Comparison of ENCODE assay signal across 24 cellular contexts in the genomic region with DNA sequence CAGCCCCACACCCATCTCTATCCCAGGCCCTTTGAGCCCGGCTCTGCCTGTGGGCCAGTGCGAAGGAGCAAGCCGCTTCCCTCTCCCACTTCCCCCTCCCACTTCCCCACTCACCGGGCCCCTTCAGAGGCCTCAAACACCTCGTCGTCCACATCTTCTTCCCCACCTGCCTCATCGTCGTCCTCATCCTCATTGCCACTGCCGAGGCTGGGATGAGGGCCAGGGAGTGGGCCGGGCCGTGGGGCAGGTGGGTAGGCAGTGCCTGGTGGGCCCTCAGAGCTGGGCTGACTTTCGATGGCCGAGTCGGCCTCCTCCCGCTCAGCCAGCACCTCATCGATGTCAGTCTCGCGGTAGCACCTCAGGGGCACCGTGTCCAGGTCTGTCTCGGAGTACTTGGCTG. TPM values are rescaled to one million over a fixed set of nuclear protein-coding genes. Genes with fewer than 3 reads are reported as not detected.
A peak's percentile ranks its signal among the peaks of the same experiment; 100 is the strongest.
DNase-seq lines count a peak whose midpoint lies in the region; ATAC-seq and TF ChIP-seq lines count a peak whose summit lies in the region.
"Had no signal": no experiment of that assay in that cellular context is flagged by ENCODE, and none has a peak within 500 bp of the region (broad histone marks: within the 10 kb centered on the region; RNA-seq: fewer than 3 reads in every experiment).

No MANE protein-coding gene starts in this region.

- DNase-seq in left cardiac atrium (peak; percentile 11), heart left ventricle (no peak), type B pancreatic cell (ENCODE audit: extremely low spot score, unreplicated experiment) (peak; percentile 68), T-cell (no peak)
- no peak for DNase-seq in activated CD4-positive, alpha-beta T cell treated with anti-CD3 and anti-CD28 coated beads, Interleukin-2, amount 50 U/mL, for 48 hours
- DNase-seq: AML-193, COR-L47, GOT3, HCEC 1CT, Kasumi-1, NCI-H2029, NCI-H446, NCI-H524 treated with DMSO at 0.1 percent for 48 hours, NCI-H774, PC-3 had no signal

- H3K27me3 Mint-ChIP-seq in brain (peaks cover 11% of the 10 kb centered on the region), type B pancreatic cell (peaks cover 79% of the 10 kb centered on the region), T-cell (peaks cover 22 to 59% of the 10 kb centered on the region in 2 donors)

- CTCF ChIA-PET in T-cell (lab: Charles Lee) = interaction anchor here in 1 of 2 donors (0.6 kb wide), 1 partner anchor 245 kb away, joined by 3 read pairs; no protein-coding TSS in a partner anchor

- ATAC-seq in left cardiac atrium (no peak), heart left ventricle (no peak), T-cell (replicated peaks in 1 of 4) (no peak), GM21825 (IDR thresholded peaks at IDR 0.05; ENCODE audit: unreplicated experiment) (no peak)
- ATAC-seq: A549, GM12878, PC-3 had no signal

- H3K9ac ChIP-seq in neural cell (ENCODE audit: low read length) = peak overlapping the region; percentile 23
- H3K9ac ChIP-seq: BLaER1 treated with 17β-estradiol and CSF1 and Interleukin-3, amounts not matched to agents 10 nM and 100 nM had no signal

- H3K27ac ChIP-seq in heart left ventricle = no peak overlapping the region
- H3K27ac ChIP-seq in neural cell (ENCODE audit: low read length) = no peak overlapping the region
- H3K27ac ChIP-seq: A549; BLaER1 treated with 17β-estradiol and CSF1 and Interleukin-3, amounts not matched to agents 10 nM and 100 nM; SJSA1 had no signal

- H3K9me3 ChIP-seq in heart left ventricle (no peaks in the 10 kb centered on the region), neural cell (ENCODE audit: low read length) (no peaks in the 10 kb centered on the region)
- H3K9me3 ChIP-seq: A549; BLaER1 treated with 17β-estradiol and CSF1 and Interleukin-3, amounts not matched to agents 10 nM and 100 nM; SJSA1 had no signal

- intact Hi-C loops in left cardiac atrium (cut with DNase I) (no loop called here), heart left ventricle (cut with DNase I) (loop anchor here in 1 of 10 donors (10.0 kb wide), 1 partner anchor 250 kb away; no protein-coding TSS in a partner anchor)

- no peak for TF ChIP-seq POLR2A in heart left ventricle (IDR thresholded peaks at IDR 0.05)

- TF ChIP-seq RAD21 in neural cell (conservative IDR thresholded peaks at IDR 0.05) = no peak

- H3K4me1 ChIP-seq in heart left ventricle = peaks cover 0 to 27% (median 10%) of the 10 kb centered on the region in 12 donors

- H3K79me2 ChIP-seq in neural cell (replicated peaks; ENCODE audit: insufficient read depth, low read length) = peaks cover 14% of the 10 kb centered on the region

- H3K4me1 Mint-ChIP-seq in brain (peaks cover 87% of the 10 kb centered on the region), type B pancreatic cell (ENCODE audit: unreplicated experiment) (peaks cover 14% of the 10 kb centered on the region), T-cell (peaks cover 23 to 39% (median 28%) of the 10 kb centered on the region in 3 donors)

- H3K4me2 ChIP-seq in neural cell (ENCODE audit: low read length) = no peak overlapping the region
- H3K4me2 ChIP-seq: A549 had no signal

- WGBS in heart left ventricle, 4 donors = 48 to 57% (median 51%) methylated on average over 20 of the region's 20 CpGs

- no peaks in the 10 kb centered on the region for H3K9me2 ChIP-seq in neural cell (ENCODE audit: insufficient read depth, low read length)

- TF ChIP-seq CTCF in heart left ventricle (IDR thresholded peaks at IDR 0.05) = no peak
- TF ChIP-seq CTCF in brain (conservative IDR thresholded peaks at IDR 0.05) = no peak
- TF ChIP-seq CTCF in neural cell (IDR thresholded peaks at IDR 0.05; ENCODE audit: poor library complexity, severe bottlenecking) = no peak
- TF ChIP-seq CTCF in type B pancreatic cell (conservative IDR thresholded peaks at IDR 0.05) = no peak

- H3K4me3 ChIP-seq in heart left ventricle (no peak overlapping the region), neural cell (ENCODE audit: low read length) (no peak overlapping the region)
- H3K4me3 ChIP-seq: A549; BLaER1 treated with 17β-estradiol and CSF1 and Interleukin-3, amounts not matched to agents 10 nM and 100 nM; GM12878; SJSA1 had no signal

- peak overlapping the region in 4 of 5 experiments; percentile 64 to 98 (median 84) for H3K27ac Mint-ChIP-seq in brain
- no peak overlapping the region for H3K27ac Mint-ChIP-seq in type B pancreatic cell
- H3K27ac Mint-ChIP-seq in T-cell = no peak overlapping the region

- H3K36me3 Mint-ChIP-seq in brain = no peaks in the 10 kb centered on the region
- peaks cover under 1% of the 10 kb centered on the region for H3K36me3 Mint-ChIP-seq in type B pancreatic cell
- no peaks in the 10 kb centered on the region for H3K36me3 Mint-ChIP-seq in T-cell

- peaks cover 0 to 4% (median 0%) of the 10 kb centered on the region in 5 experiments for H3K9me3 Mint-ChIP-seq in brain
- no peaks in the 10 kb centered on the region for H3K9me3 Mint-ChIP-seq in type B pancreatic cell
- H3K9me3 Mint-ChIP-seq in T-cell = no peaks in the 10 kb centered on the region

- H3F3A ChIP-seq in neural cell (ENCODE audit: insufficient read depth, low read length, poor library complexity, severe bottlenecking) = no peaks in the 10 kb centered on the region

- TF ChIP-seq EP300 in neural cell (conservative IDR thresholded peaks at IDR 0.05; ENCODE audit: poor library complexity, severe bottlenecking) = no peak

- H4K20me1 ChIP-seq in neural cell (ENCODE audit: insufficient read depth) = no peaks in the 10 kb centered on the region

- H2AFZ ChIP-seq in neural cell (ENCODE audit: low read depth, low read length) = no peak overlapping the region

- peak overlapping the region in 2 of 5 experiments; percentile 36 to 47 for H3K4me3 Mint-ChIP-seq in brain
- no peak overlapping the region for H3K4me3 Mint-ChIP-seq in type B pancreatic cell
- H3K4me3 Mint-ChIP-seq in T-cell = no peak overlapping the region
- H3K4me3 Mint-ChIP-seq: CD4-positive, alpha-beta memory T cell had no signal

- peaks cover 25 to 88% (median 59%) of the 10 kb centered on the region in 9 donors for H3K27me3 ChIP-seq in heart left ventricle
- no peaks in the 10 kb centered on the region for H3K27me3 ChIP-seq in neural cell (ENCODE audit: insufficient read depth, low read depth, low read length)

- POLR2A ChIA-PET in T-cell (lab: Charles Lee) = interaction anchor here (0.6 kb wide), 2 partner anchors 8 to 75 kb away, joined by 4 to 5 read pairs; no protein-coding TSS in a partner anchor

- H3K36me3 ChIP-seq in heart left ventricle (no peaks in the 10 kb centered on the region), neural cell (ENCODE audit: insufficient read depth, low read length) (no peaks in the 10 kb centered on the region)
- H3K36me3 ChIP-seq: BLaER1 treated with 17β-estradiol and CSF1 and Interleukin-3, amounts not matched to agents 10 nM and 100 nM; SJSA1 had no signal

RNA-seq across cellular contexts. Expression of gene PSD, which starts 3.8 kb away (rescaled TPM):
- total RNA-seq in left cardiac atrium = 1 to 10 TPM; 2.3 to 3.4 TPM
- total RNA-seq in heart left ventricle = 1 to 10 TPM in 4 of 9 donors, under 1 TPM in 5; 0.34 to 1.7 (median 0.86) TPM
- polyA plus RNA-seq in heart left ventricle = under 1 TPM; 0.14 to 0.76 TPM
- polyA plus RNA-seq in brain (ENCODE audit: insufficient read depth, low read depth, low replicate concordance) = 104 TPM
- 68.8 and 84.3 TPM in 2 replicates for polyA plus RNA-seq in neural cell
- polyA minus RNA-seq in neural cell = 52.3 and 67.7 TPM in 2 replicates
- total RNA-seq in type B pancreatic cell (ENCODE audit: low replicate concordance) = 7.8 and 9.3 TPM in 2 replicates
- 10 to 100 TPM in 2 of 5 donors, 1 to 10 TPM in 3; 8.7 to 11.8 (median 8.8) TPM for total RNA-seq in T-cell
- total RNA-seq: M059J had no signal

RNA-seq across cellular contexts. Expression of gene FBXL15, which starts 5.9 kb away (rescaled TPM):
- total RNA-seq in left cardiac atrium (10 to 100 TPM; 13.1 to 14.0 TPM), heart left ventricle (10 to 100 TPM in 6 of 9 donors, 1 to 10 TPM in 3; 6.6 to 13.9 (median 10.2) TPM), type B pancreatic cell (ENCODE audit: low replicate concordance) (14.8 and 19.0 TPM in 2 replicates), T-cell (10 to 100 TPM; 13.3 to 30.4 (median 23.7) TPM)
- polyA plus RNA-seq in heart left ventricle (10 to 100 TPM in 1 of 2 donors, 1 to 10 TPM in 1; 9.9 to 20.0 TPM), brain (ENCODE audit: insufficient read depth, low read depth, low replicate concordance) (25.6 TPM), neural cell (27.5 and 37.8 TPM in 2 replicates)
- polyA minus RNA-seq in neural cell = 16.2 and 22.2 TPM in 2 replicates

RNA-seq across cellular contexts. Expression of gene CUEDC2, which starts 17.6 kb away (rescaled TPM):
- 10 to 100 TPM; 61.8 to 66.3 TPM for total RNA-seq in left cardiac atrium
- 100 to 1,000 TPM in 1 of 9 donors, 10 to 100 TPM in 8; 62.0 to 107 (median 79.2) TPM for total RNA-seq in heart left ventricle
- polyA plus RNA-seq in heart left ventricle = 10 to 100 TPM; 73.4 to 81.2 TPM
- polyA plus RNA-seq in brain (ENCODE audit: insufficient read depth, low read depth, low replicate concordance) = 213 TPM
- polyA plus RNA-seq in neural cell = 169 and 194 TPM in 2 replicates
- 76.2 and 79.9 TPM in 2 replicates for polyA minus RNA-seq in neural cell
- 44.5 and 86.1 TPM in 2 replicates for total RNA-seq in type B pancreatic cell (ENCODE audit: low replicate concordance)
- total RNA-seq in T-cell = 10 to 100 TPM; 32.2 to 41.4 (median 37.8) TPM

RNA-seq across cellular contexts. Expression of gene NFKB2, which starts 19.2 kb away (rescaled TPM):
- 10 to 100 TPM; 16.1 to 24.9 TPM for total RNA-seq in left cardiac atrium
- 10 to 100 TPM in 8 of 9 donors, 1 to 10 TPM in 1; 9.6 to 50.4 (median 17.2) TPM for total RNA-seq in heart left ventricle
- polyA plus RNA-seq in heart left ventricle = 10 to 100 TPM in 1 of 2 donors, 1 to 10 TPM in 1; 9.6 to 20.1 TPM
- polyA plus RNA-seq in brain (ENCODE audit: insufficient read depth, low read depth, low replicate concordance) = 6.8 TPM
- 0.30 and 0.34 TPM in 2 replicates for polyA plus RNA-seq in neural cell
- polyA minus RNA-seq in neural cell = 0.24 and 0.46 TPM in 2 replicates
- 29.7 and 47.1 TPM in 2 replicates for total RNA-seq in type B pancreatic cell (ENCODE audit: low replicate concordance)
- 100 to 1,000 TPM in 4 of 5 donors, 10 to 100 TPM in 1; 94.1 to 229 (median 124) TPM for total RNA-seq in T-cell

RNA-seq across cellular contexts. Expression of gene C10orf95, which starts 36.6 kb away (rescaled TPM):
- total RNA-seq in left cardiac atrium (not detected), heart left ventricle (under 1 TPM in 2 of 9 donors, not detected in 7; 0.18 to 0.21 TPM), type B pancreatic cell (ENCODE audit: low replicate concordance) (0.75 and 2.3 TPM in 2 replicates), T-cell (under 1 TPM in 4 of 5 donors, not detected in 1; 0.23 to 0.92 (median 0.55) TPM)
- polyA plus RNA-seq in heart left ventricle (not detected), brain (ENCODE audit: insufficient read depth, low read depth, low replicate concordance) (0.53 TPM), neural cell (not detected in 2 replicates)
- not detected in 2 replicates for polyA minus RNA-seq in neural cell
- total RNA-seq: M059J, SJSA1 had no signal

Comparison
In these comparisons a context has a peak if more than half of its experiments do, and no peak if none do; other contexts are left out.
1. DNase-seq: peak in left cardiac atrium (single experiment) and type B pancreatic cell (single experiment); none in heart left ventricle (0 of 5), T-cell (0 of 34) and activated CD4-positive, alpha-beta T cell treated with anti-CD3 and anti-CD28 coated beads, Interleukin-2, amount 50 U/mL, for 48 hours (0 of 2).
2. H3K27ac Mint-ChIP-seq: peak in brain (4 of 5); none in type B pancreatic cell (single experiment) and T-cell (0 of 2).